ENCODE assay signal across 14 cellular contexts in the genomic region with DNA sequence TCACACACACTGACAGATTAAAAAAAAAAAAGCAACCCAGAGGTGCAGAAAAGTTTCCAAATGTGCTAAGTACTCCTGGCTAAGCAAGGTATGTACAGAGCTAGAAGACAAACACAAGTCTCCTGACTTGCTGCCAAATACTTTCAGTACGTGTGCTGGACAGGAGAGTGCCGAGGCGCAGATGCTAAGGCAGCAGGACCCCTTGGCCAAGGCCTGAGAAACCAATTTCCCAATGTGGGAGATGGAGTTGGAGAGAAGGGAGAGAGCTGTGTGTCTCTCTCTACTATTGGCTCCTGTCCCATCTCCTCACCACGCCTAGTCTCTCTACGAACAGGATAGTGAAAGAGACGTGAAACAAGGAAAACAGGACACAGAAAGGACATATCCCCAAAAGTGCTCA. TPM values are rescaled to one million over a fixed set of nuclear protein-coding genes. Genes with fewer than 3 reads are reported as not detected.
A peak's percentile ranks its signal among the peaks of the same experiment; 100 is the strongest.
DNase-seq lines count a peak whose midpoint lies in the region; FAIRE-seq and TF ChIP-seq lines count a peak whose summit lies in the region.
"Had no signal": no experiment of that assay in that cellular context is flagged by ENCODE, and none has a peak within 500 bp of the region (broad histone marks: within the 10 kb centered on the region; RNA-seq: fewer than 3 reads in every experiment).

No MANE protein-coding gene starts in this region.

- no peaks in the 10 kb centered on the region for H3K9me3 Mint-ChIP-seq in mesothelial cell of epicardium

- H3K36me3 ChIP-seq in bronchial epithelial cell (ENCODE audit: control insufficient read depth, insufficient read depth, low read length), result peaks cover 23% of the 10 kb centered on the region
- H3K36me3 ChIP-seq in stomach smooth muscle (ENCODE audit: control insufficient read depth in 2 of 2, insufficient read depth in 2 of 2, low read length in 2 of 2), result peaks cover 20 to 41% of the 10 kb centered on the region in 2 donors
- H3K36me3 ChIP-seq: BE2C, neural progenitor cell had no signal

- H3K36me3 Mint-ChIP-seq in mesothelial cell of epicardium, result peaks cover 11% of the 10 kb centered on the region

- no peak for TF ChIP-seq CTCF in LNCaP clone FGC (IDR thresholded peaks at IDR 0.05; ENCODE audit: control insufficient read depth, extremely low read depth, insufficient read depth)
- TF ChIP-seq CTCF in bronchial epithelial cell (IDR thresholded peaks at IDR 0.05; ENCODE audit: insufficient read depth, low read length, severe bottlenecking), result no peak
- no peak for TF ChIP-seq CTCF in mesothelial cell of epicardium (IDR thresholded peaks at IDR 0.05; ENCODE audit: unreplicated experiment)

- DNase-seq in LNCaP clone FGC (ENCODE audit: low read depth) (peak; percentile 73), bronchial epithelial cell (ENCODE audit: low read depth) (no peak), mesothelial cell of epicardium (ENCODE audit: low spot score in 2 of 2, unreplicated experiment in 2 of 2) (no peak), DMS 273 (lab: John Stamatoyannopoulos, UW; ENCODE audit: unreplicated experiment) (no peak), iPS-NIHi11 (ENCODE audit: low spot score) (no peak)
- no peak for DNase-seq in activated CD4-positive, alpha-beta T cell treated with anti-CD3 and anti-CD28 coated beads for 1 hour
- DNase-seq: activated naive CD4-positive, alpha-beta T cell treated with Interleukin-2 at 50 U/mL for 16 hours; BE2C; effector CD4-positive, alpha-beta T cell; NCI-H2107; NCI-H82 had no signal

- H3K27ac Mint-ChIP-seq in mesothelial cell of epicardium, result peak overlapping the region; percentile 49
- H3K27ac Mint-ChIP-seq: neural progenitor cell had no signal

- peak overlapping the region; percentile 49 for H3K27ac ChIP-seq in stomach smooth muscle (ENCODE audit: low read length)
- H3K27ac ChIP-seq: neural progenitor cell had no signal

- no peaks in the 10 kb centered on the region for H3K27me3 ChIP-seq in bronchial epithelial cell (ENCODE audit: control insufficient read depth, insufficient read depth, low read length)
- no peaks in the 10 kb centered on the region for H3K27me3 ChIP-seq in stomach smooth muscle (ENCODE audit: control insufficient read depth in 1 of 2, insufficient read depth in 2 of 2, low read length in 2 of 2)
- H3K27me3 ChIP-seq: BE2C, neural progenitor cell had no signal

- no peaks in the 10 kb centered on the region for H3K9me3 ChIP-seq in stomach smooth muscle (ENCODE audit: control insufficient read depth in 2 of 2, low read length in 2 of 2)
- H3K9me3 ChIP-seq: BE2C had no signal

- no peak overlapping the region for H3K4me3 Mint-ChIP-seq in mesothelial cell of epicardium
- H3K4me3 Mint-ChIP-seq: neural progenitor cell had no signal

- H3K9ac ChIP-seq in stomach smooth muscle (ENCODE audit: low read length in 2 of 2), result no peak overlapping the region
- H3K9ac ChIP-seq: neural progenitor cell had no signal

- peaks cover 70% of the 10 kb centered on the region for H3K4me1 ChIP-seq in stomach smooth muscle (ENCODE audit: control insufficient read depth, insufficient read depth, low read length)

- peaks cover 86% of the 10 kb centered on the region for H3K4me1 Mint-ChIP-seq in mesothelial cell of epicardium

- H3K4me3 ChIP-seq in LNCaP clone FGC (ENCODE audit: low read depth, low read length) (no peak overlapping the region), bronchial epithelial cell (ENCODE audit: low read depth, low read length) (no peak overlapping the region), stomach smooth muscle (ENCODE audit: low read length in 2 of 2) (peak overlapping the region in 1 of 2 donors; percentile 40)
- H3K4me3 ChIP-seq: neural progenitor cell had no signal

- FAIRE-seq in bronchial epithelial cell (lab: Jason Lieb, UNC), result peak; percentile 87

- H3K27me3 Mint-ChIP-seq in mesothelial cell of epicardium (ENCODE audit: low read depth), result no peaks in the 10 kb centered on the region

RNA-seq across cellular contexts. Expression of gene SPRYD3, which starts 5.3 kb away (rescaled TPM):
- total RNA-seq in bronchial epithelial cell (18.7 and 25.9 TPM in 2 replicates), mesothelial cell of epicardium (20.2 to 20.9 TPM (median 20.6 TPM) in 3 replicates)

RNA-seq across cellular contexts. Expression of gene IGFBP6, which starts 23.6 kb away (rescaled TPM):
- total RNA-seq in bronchial epithelial cell (75.5 and 81.6 TPM in 2 replicates), mesothelial cell of epicardium (70.3 to 77.2 TPM (median 75.6 TPM) in 3 replicates)

RNA-seq across cellular contexts. Expression of gene TNS2, which starts 24.0 kb away (rescaled TPM):
- total RNA-seq in bronchial epithelial cell (1.3 and 1.8 TPM in 2 replicates), mesothelial cell of epicardium (78.8 to 91.7 TPM (median 86.4 TPM) in 3 replicates)

RNA-seq across cellular contexts. Expression of gene SOAT2, which starts 29.4 kb away (rescaled TPM):
- total RNA-seq in bronchial epithelial cell (not detected in 2 replicates), mesothelial cell of epicardium (0.13 to 0.40 TPM (median 0.20 TPM) in 3 replicates)
- total RNA-seq: RPMI7951 had no signal

Comparison
In these comparisons a context has a peak if more than half of its experiments do, and no peak if none do; other contexts are left out.
1. RNA of gene TNS2, which starts 24.0 kb away (total RNA-seq): 78.8 to 91.7 TPM in mesothelial cell of epicardium; 1.3 to 1.8 TPM in bronchial epithelial cell; every median in the first group is over 10 times any median in the second.